1 cellular context compared by ENCODE assay signal in genomic region chr5:134436523-134437339, GRCh38.
TF ChIP-seq lines count a peak whose summit lies in the region.

No MANE protein-coding gene starts in this region.

TF ChIP-seq in SK-N-SH, 30 proteins besides CTCF, POLR2A, EP300 and RAD21 (continued from another document):
- TF ChIP-seq ZBTB33 (IDR thresholded peaks at IDR 0.05; ENCODE audit: borderline replicate concordance, low read depth) (0 out of 2 replicates have a peak, but pooled peaks have one; percentile 45), FOXM1 (IDR thresholded peaks at IDR 0.05; ENCODE audit: low read depth) (peak; percentile 57; the same call in 1 of the 2 replicates), USF2 (IDR thresholded peaks at IDR 0.05; ENCODE audit: borderline replicate concordance, low read depth, low read length) (no peak), MAX (IDR thresholded peaks at IDR 0.05; ENCODE audit: low read depth) (peak; percentile 86), REST (IDR thresholded peaks at IDR 0.05; ENCODE audit: low read depth, low read length) (no peak), TAF1 (IDR thresholded peaks at IDR 0.05; ENCODE audit: borderline replicate concordance, low read depth, low read length) (no peak), GATA2 (CRISPR knock-in tag; IDR thresholded peaks at IDR 0.05) (no peak), SIN3A (IDR thresholded peaks at IDR 0.05; ENCODE audit: borderline replicate concordance, low read depth, low read length) (0 out of 2 replicates have a peak, but pooled peaks have one; percentile 33), PBX3 (IDR thresholded peaks at IDR 0.05) (peak; percentile 84), JUND (IDR thresholded peaks at IDR 0.05) (peak; percentile 50), USF1 (IDR thresholded peaks at IDR 0.05; ENCODE audit: borderline replicate concordance, low read depth) (no peak), YY1 (IDR thresholded peaks at IDR 0.05; ENCODE audit: low read depth) (peak; percentile 48; the same call in 1 of the 2 replicates), FOXJ3 (CRISPR knock-in tag; IDR thresholded peaks at IDR 0.05) (no peak), ELF1 (IDR thresholded peaks at IDR 0.05) (0 out of 2 replicates have a peak, but pooled peaks have one; percentile 39), IRF3 (IDR thresholded peaks at IDR 0.05; ENCODE audit: low read depth, low read length) (no peak), RXRA (IDR thresholded peaks at IDR 0.05; ENCODE audit: borderline replicate concordance, low read depth) (peak; percentile 63; the same call in 1 of the 2 replicates), FOSL2 (IDR thresholded peaks at IDR 0.05; ENCODE audit: borderline replicate concordance, low read depth) (peak; percentile 63)
